In the genomic region with DNA sequence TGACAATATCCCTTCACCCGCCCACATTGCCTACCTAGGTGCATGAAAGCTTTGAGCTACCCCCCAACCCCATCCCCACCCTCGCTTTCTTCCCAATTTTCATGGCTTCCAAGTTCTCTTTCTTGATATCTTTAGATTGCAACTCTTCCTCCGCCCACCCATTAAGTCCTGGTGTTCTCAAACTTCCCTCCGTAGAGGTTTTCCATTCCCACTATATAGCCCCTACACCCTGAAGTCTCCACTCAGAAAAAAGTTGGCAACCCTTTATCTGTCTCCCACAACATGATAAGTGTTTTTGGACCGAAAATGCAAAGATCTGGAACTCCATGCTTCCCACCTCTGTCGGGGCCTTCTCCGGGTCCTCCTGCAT, we compare ENCODE assay signal across 8 cellular contexts. TPM values are rescaled to one million over a fixed set of nuclear protein-coding genes. Genes with fewer than 3 reads are reported as not detected.
A peak's percentile ranks its signal among the peaks of the same experiment; 100 is the strongest.
DNase-seq lines count a peak whose midpoint lies in the region; ATAC-seq and TF ChIP-seq lines count a peak whose summit lies in the region.

No MANE protein-coding gene starts in this region.

- H3K4me1 ChIP-seq in gastroesophageal sphincter, result peaks cover 0 to 30% (median 11%) of the 10 kb centered on the region in 3 donors

- no peak for ATAC-seq in gastroesophageal sphincter

- H3K27me3 ChIP-seq in H7 (ENCODE audit: control insufficient read depth, insufficient read depth, low read length) (no peaks in the 10 kb centered on the region), gastroesophageal sphincter (no peaks in the 10 kb centered on the region)

- TF ChIP-seq CTCF in WI38 (IDR thresholded peaks at IDR 0.05; ENCODE audit: low read depth, low read length) (no peak), gastroesophageal sphincter (IDR thresholded peaks at IDR 0.05) (no peak)

- 29 to 44% methylated on average over 5 to 6 of the region's 7 CpGs for WGBS in gastroesophageal sphincter (ENCODE audit: low coverage in 1 of 2), 2 donors

- peak overlapping the region; percentile 9 to 96 (median 90) for H3K27ac ChIP-seq in gastroesophageal sphincter

- H3K4me3 ChIP-seq in H7 (ENCODE audit: insufficient read depth, low read depth, low read length), result peak overlapping the region; percentile 67
- H3K4me3 ChIP-seq in WI38 (ENCODE audit: low read depth, low read length), result peak overlapping the region; percentile 81
- H3K4me3 ChIP-seq in gastroesophageal sphincter, result peak overlapping the region; percentile 51 to 69
- peak overlapping the region; percentile 94 for H3K4me3 ChIP-seq in skeletal muscle cell (ENCODE audit: low read depth, low read length)

- DNase-seq in H7, result no peak
- no peak for DNase-seq in skeletal muscle cell (ENCODE audit: low read depth)
- DNase-seq in SKM-1 (lab: John Stamatoyannopoulos, UW; ENCODE audit: unreplicated experiment), result no peak
- no peak for DNase-seq in NCI-H526 (lab: John Stamatoyannopoulos, UW)
- no peak for DNase-seq in H4 (ENCODE audit: low spot score)
- DNase-seq in HuH-7 (ENCODE audit: low spot score), result no peak

- TF ChIP-seq EP300 in gastroesophageal sphincter (IDR thresholded peaks at IDR 0.05), result no peak

- TF ChIP-seq POLR2A in gastroesophageal sphincter (IDR thresholded peaks at IDR 0.05), result no peak

- H3K9me3 ChIP-seq in gastroesophageal sphincter, result no peaks in the 10 kb centered on the region

- H3K36me3 ChIP-seq in H7 (replicated peaks; ENCODE audit: control insufficient read depth, insufficient read depth, low read length) (no peaks in the 10 kb centered on the region), gastroesophageal sphincter (peaks cover 0 to 5% of the 10 kb centered on the region in 2 donors)

RNA-seq across cellular contexts. Expression of gene ZNF70, which starts 0.6 kb away (rescaled TPM):
- total RNA-seq in H7 (2014; rRNA removed; shearing (Covaris generic)), result 1.7 and 2.3 TPM in 2 replicates
- total RNA-seq in gastroesophageal sphincter, result 1 to 10 TPM; 3.5 to 8.0 (median 5.5) TPM
- 1.2 and 1.4 TPM in 2 replicates for total RNA-seq in H4 (2014; rRNA removed; shearing (Covaris generic))

RNA-seq across cellular contexts. Expression of gene VPREB3, which starts 3.9 kb away (rescaled TPM):
- total RNA-seq in H7 (2014; rRNA removed; shearing (Covaris generic)), result not detected in 2 replicates
- 1 to 10 TPM in 1 of 4 donors, not detected in 3; 1.9 TPM for total RNA-seq in gastroesophageal sphincter
- not detected in 2 replicates for total RNA-seq in H4 (2014; rRNA removed; shearing (Covaris generic))

RNA-seq across cellular contexts. Expression of gene C22orf15, which starts 12.4 kb away (rescaled TPM):
- 1.8 and 3.7 TPM in 2 replicates for total RNA-seq in H7 (2014; rRNA removed; shearing (Covaris generic))
- total RNA-seq in gastroesophageal sphincter, result under 1 TPM in 2 of 4 donors, not detected in 2; 0.54 to 0.81 TPM
- not detected in 2 replicates for total RNA-seq in H4 (2014; rRNA removed; shearing (Covaris generic))

RNA-seq across cellular contexts. Expression of gene CHCHD10, which starts 17.4 kb away (rescaled TPM):
- total RNA-seq in H7 (2014; rRNA removed; shearing (Covaris generic)), result 55.6 and 60.9 TPM in 2 replicates
- total RNA-seq in gastroesophageal sphincter, result 10 to 100 TPM in 3 of 4 donors, 1 to 10 TPM in 1; 2.0 to 40.6 (median 28.1) TPM
- total RNA-seq in H4 (2014; rRNA removed; shearing (Covaris generic)), result 0.72 and 14.9 TPM in 2 replicates

RNA-seq across cellular contexts. Expression of gene MMP11, which starts 22.3 kb away (rescaled TPM):
- 7.8 and 12.8 TPM in 2 replicates for total RNA-seq in H7 (2014; rRNA removed; shearing (Covaris generic))
- 10 to 100 TPM in 2 of 4 donors, 1 to 10 TPM in 2; 2.3 to 11.0 (median 9.7) TPM for total RNA-seq in gastroesophageal sphincter
- 0.35 and 1.4 TPM in 2 replicates for total RNA-seq in H4 (2014; rRNA removed; shearing (Covaris generic))
